10 cellular contexts compared by ENCODE assay signal in the genomic region with DNA sequence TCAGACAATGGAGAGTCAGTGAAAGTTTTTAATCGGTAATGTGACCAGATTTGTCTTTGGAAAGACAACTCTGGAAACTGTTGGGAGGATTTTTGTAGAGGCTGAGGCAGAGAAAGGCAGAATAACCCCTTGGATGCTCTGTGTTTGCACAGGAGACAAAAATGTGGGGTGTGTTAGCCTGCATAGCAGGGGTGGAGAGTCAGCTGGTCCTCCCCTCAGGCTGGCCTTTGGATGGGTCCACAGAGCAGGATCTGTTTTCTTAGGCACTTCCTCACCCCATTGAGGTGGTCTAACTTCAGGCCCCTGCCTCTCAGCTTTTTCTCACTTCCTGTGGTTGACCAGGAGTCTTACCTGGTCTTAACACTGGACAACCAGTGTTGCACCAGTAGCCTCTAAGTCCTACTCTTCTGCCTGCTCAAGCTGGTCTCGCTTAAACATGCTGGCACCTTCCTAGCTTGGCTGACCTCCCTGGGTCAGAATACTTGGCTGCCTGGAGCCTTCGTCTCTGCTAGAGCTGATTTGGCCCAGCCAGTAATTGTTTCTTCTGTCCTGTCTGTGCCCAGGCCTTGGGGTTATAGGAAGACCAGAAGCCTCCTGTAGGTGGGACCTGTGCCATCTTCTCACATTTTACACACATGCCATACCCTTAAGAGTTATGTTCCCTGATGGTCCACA.
DNase-seq lines count a peak whose midpoint lies in the region; ATAC-seq and TF ChIP-seq lines count a peak whose summit lies in the region.
"Had no signal": no experiment of that assay in that cellular context is flagged by ENCODE, and none has a peak within 500 bp of the region (broad histone marks: within the 10 kb centered on the region; RNA-seq: fewer than 3 reads in every experiment).

No MANE protein-coding gene starts in this region.

- H2BK5ac ChIP-seq in mesenchymal stem cell (ENCODE audit: low read depth, low read length, poor library complexity, severe bottlenecking), result peak overlapping the region; percentile 0

- H3K9me3 ChIP-seq in mesenchymal stem cell (ENCODE audit: control insufficient read depth, low read length) (no peaks in the 10 kb centered on the region), tibial artery (no peaks in the 10 kb centered on the region)
- H3K9me3 ChIP-seq: mucosa of descending colon had no signal

- H3K4me3 ChIP-seq in mesenchymal stem cell (ENCODE audit: insufficient read depth in 1 of 2, low read depth in 1 of 2, low read length in 2 of 2) (no peak overlapping the region), tibial artery (no peak overlapping the region)
- H3K4me3 ChIP-seq: mucosa of descending colon had no signal

- DNase-seq in NCI-H226 (peak; percentile 33), fibroblast of gingiva (ENCODE audit: low read depth) (peak; percentile 73), mesenchymal stem cell (no peak), tibial artery (peak; percentile 61 to 93), T-helper 9 cell (no peak), Kasumi-1 (lab: John Stamatoyannopoulos, UW) (no peak)
- DNase-seq in stimulated activated CD4-positive, alpha-beta T cell treated with anti-CD3 and anti-CD28 coated beads, Interleukin-4, amount 100 ng/mL, for 4 hours, result no peak
- DNase-seq: NCI-H446 treated with DMSO at 0.1 percent for 48 hours had no signal

- 95% methylated on average over 3 of the region's 3 CpGs for WGBS in mesenchymal stem cell

- H3K4ac ChIP-seq in mesenchymal stem cell (ENCODE audit: low read depth in 1 of 2, low read length in 2 of 2), result peak overlapping the region; percentile 40 to 83

- H4K91ac ChIP-seq in mesenchymal stem cell (ENCODE audit: low read length), result peak overlapping the region; percentile 94

- peak overlapping the region in 1 of 2 experiments; percentile 9 for H3K14ac ChIP-seq in mesenchymal stem cell (ENCODE audit: low read length in 2 of 2)

- no peak overlapping the region for H3K9ac ChIP-seq in mesenchymal stem cell (ENCODE audit: low read length)

- peak overlapping the region; percentile 46 to 79 for H3K18ac ChIP-seq in mesenchymal stem cell (ENCODE audit: low read depth in 1 of 2, low read length in 2 of 2)

- TF ChIP-seq CTCF in tibial artery (IDR thresholded peaks at IDR 0.05), result no peak

- H2BK12ac ChIP-seq in mesenchymal stem cell (ENCODE audit: low read length in 2 of 2), result peak overlapping the region; percentile 75 to 94

- no peak overlapping the region for H2AFZ ChIP-seq in mesenchymal stem cell (ENCODE audit: low read depth, low read length)

- H4K8ac ChIP-seq in mesenchymal stem cell (ENCODE audit: low read length), result peak overlapping the region; percentile 81

- H2BK15ac ChIP-seq in mesenchymal stem cell (ENCODE audit: low read depth, poor library complexity, severe bottlenecking), result no peak overlapping the region

- no peaks in the 10 kb centered on the region for H3K79me1 ChIP-seq in mesenchymal stem cell (replicated peaks; ENCODE audit: low read length, poor library complexity, severe bottlenecking)

- H2BK120ac ChIP-seq in mesenchymal stem cell (ENCODE audit: low read depth, low read length), result peak overlapping the region; percentile 64

- intact Hi-C loops in tibial artery (cut with DNase I; ENCODE audit: low total_unique reads), result loop anchor here (10.0 kb wide), 1 partner anchor 142 kb away; no protein-coding TSS in a partner anchor

- H3K4me1 ChIP-seq in mesenchymal stem cell (ENCODE audit: control insufficient read depth, insufficient read depth, low read depth, low read length) (peaks cover 19% of the 10 kb centered on the region), tibial artery (peaks cover 0 to 98% (median 73%) of the 10 kb centered on the region in 4 donors)

- peak overlapping the region; percentile 31 for H2AK5ac ChIP-seq in mesenchymal stem cell (ENCODE audit: low read length, severe bottlenecking)

- H3K36me3 ChIP-seq in mesenchymal stem cell (ENCODE audit: control insufficient read depth in 1 of 2, insufficient read depth in 2 of 2, low read depth in 1 of 2, low read length in 2 of 2) (peaks cover 0 to 3% of the 10 kb centered on the region in 2 experiments), tibial artery (no peaks in the 10 kb centered on the region)

- no peak for ATAC-seq in GM18861 (IDR thresholded peaks at IDR 0.05; ENCODE audit: unreplicated experiment)
- ATAC-seq: mucosa of descending colon had no signal

- H3K27me3 ChIP-seq in mesenchymal stem cell (ENCODE audit: control insufficient read depth in 1 of 2, insufficient read depth in 1 of 2, low read length in 2 of 2) (no peaks in the 10 kb centered on the region), tibial artery (no peaks in the 10 kb centered on the region)

- H3K4me2 ChIP-seq in mesenchymal stem cell (ENCODE audit: low read length, poor library complexity, severe bottlenecking), result no peak overlapping the region

- H3K27ac ChIP-seq in mesenchymal stem cell (ENCODE audit: low read length, poor library complexity, severe bottlenecking), result peak overlapping the region; percentile 30
- H3K27ac ChIP-seq in tibial artery, result peak overlapping the region; percentile 85 to 90

- H3K23ac ChIP-seq in mesenchymal stem cell (ENCODE audit: low read length in 2 of 2), result no peak overlapping the region

Comparison
In these comparisons a context has a peak if more than half of its experiments do, and no peak if none do; other contexts are left out.
1. DNase-seq: peak in NCI-H226 (single experiment), fibroblast of gingiva (single experiment) and tibial artery (2 of 2); none in mesenchymal stem cell (single experiment), stimulated activated CD4-positive, alpha-beta T cell treated with anti-CD3 and anti-CD28 coated beads, Interleukin-4, amount 100 ng/mL, for 4 hours (0 of 2), T-helper 9 cell (single experiment) and Kasumi-1 (0 of 2).